28 cellular contexts compared by ENCODE assay signal in the genomic region with DNA sequence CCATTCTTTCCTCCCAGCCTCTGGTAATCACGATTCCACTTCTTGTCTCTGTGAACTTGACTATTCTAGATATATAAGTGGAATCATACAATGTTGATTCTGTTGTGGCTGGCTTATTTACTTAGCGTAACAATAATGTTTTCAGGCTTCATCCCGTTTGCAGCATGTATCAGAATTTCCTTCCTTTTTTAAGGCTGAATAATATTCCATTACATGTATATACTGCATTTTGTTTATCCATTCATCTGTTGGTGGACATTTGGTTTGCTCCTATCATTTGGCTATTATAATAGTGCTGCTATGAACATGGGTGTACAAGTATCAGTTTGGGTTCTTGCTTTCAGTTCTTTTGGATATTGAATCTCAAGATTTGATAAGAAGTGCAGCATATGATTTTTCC.
DNase-seq lines count a peak whose midpoint lies in the region; ATAC-seq, FAIRE-seq and TF ChIP-seq lines count a peak whose summit lies in the region.
"Had no signal": no experiment of that assay in that cellular context is flagged by ENCODE, and none has a peak within 500 bp of the region (broad histone marks: within the 10 kb centered on the region; RNA-seq: fewer than 3 reads in every experiment).

No MANE protein-coding gene starts in this region.

- H3K4me3 ChIP-seq in HEK293 (ENCODE audit: low read depth, low read length) (no peak overlapping the region), RWPE2 (ENCODE audit: severe bottlenecking) (no peak overlapping the region), keratinocyte (ENCODE audit: control insufficient read depth in 2 of 3, extremely low read depth in 1 of 3, insufficient read depth in 2 of 3, low read depth in 1 of 3, low read length in 3 of 3) (no peak overlapping the region), GM23248 (no peak overlapping the region)
- H3K4me3 ChIP-seq: BLaER1, GM12878 had no signal

- ATAC-seq in RWPE2 (ENCODE audit: low read depth) = no peak
- no peak for ATAC-seq in natural killer cell treated with Interleukin-12 subunit alpha and Interleukin-12 subunit beta and Interleukin-15 and Interleukin-18, amount 100 ng/mL, for 72 hours
- ATAC-seq: GM12878 had no signal

- no peaks in the 10 kb centered on the region for H3K27me3 Mint-ChIP-seq in natural killer cell treated with Interleukin-12 subunit alpha and Interleukin-12 subunit beta and Interleukin-15 and Interleukin-18, amount 100 ng/mL, for 72 hours
- H3K27me3 Mint-ChIP-seq: CD4-positive, alpha-beta memory T cell; CD4-positive, CD25-positive, alpha-beta regulatory T cell; CD8-positive, alpha-beta memory T cell had no signal

- TF ChIP-seq CTCF in HEK293 (tag by site-specific recombination; IDR thresholded peaks at IDR 0.05) = no peak
- no peak for TF ChIP-seq CTCF in RWPE2 (IDR thresholded peaks at IDR 0.05; ENCODE audit: poor library complexity, severe bottlenecking)
- TF ChIP-seq CTCF in keratinocyte (optimal IDR thresholded peaks at IDR 0.05 in 1 of 3, IDR thresholded peaks at IDR 0.05 in 1 of 3, conservative IDR thresholded peaks at IDR 0.05 in 1 of 3; ENCODE audit: extremely low read depth in 1 of 3, insufficient read depth in 2 of 3, low read length in 3 of 3) = no peak

- TF ChIP-seq POLR2A in GM12891 (IDR thresholded peaks at IDR 0.05; ENCODE audit: low read depth, low read length) = no peak

- no peak overlapping the region for H3K9ac ChIP-seq in keratinocyte (ENCODE audit: control insufficient read depth, extremely low read depth, insufficient read depth, low read length)
- no peak overlapping the region for H3K9ac ChIP-seq in GM23248
- H3K9ac ChIP-seq: BLaER1 had no signal

- POLR2A ChIA-PET in HEK293 (lab: Yijun Ruan, JAX) = no interaction called here

- H3K27ac ChIP-seq in HEK293 (ENCODE audit: extremely low read depth, low read depth, low read length) (no peak overlapping the region), RWPE2 (ENCODE audit: poor library complexity, severe bottlenecking) (peak overlapping the region; percentile 58), keratinocyte (ENCODE audit: control insufficient read depth, insufficient read depth, low read length) (no peak overlapping the region), GM23248 (no peak overlapping the region)
- H3K27ac ChIP-seq: BLaER1 had no signal

- H3K4me1 ChIP-seq in HEK293 (ENCODE audit: control insufficient read depth, insufficient read depth, low read length) (no peaks in the 10 kb centered on the region; the same call in 1 of the 2 replicates), RWPE2 (ENCODE audit: insufficient read depth, poor library complexity, severe bottlenecking) (peaks cover 12% of the 10 kb centered on the region), keratinocyte (ENCODE audit: control insufficient read depth, extremely low read depth, insufficient read depth, low read length) (peaks cover 10% of the 10 kb centered on the region), GM23248 (ENCODE audit: insufficient read depth) (no peaks in the 10 kb centered on the region)
- H3K4me1 ChIP-seq: BE2C had no signal

- dilution Hi-C loops in keratinocyte (cut with MboI; ENCODE audit: extremely low pct_ligation_motif_present, low sequenced_read_pairs) = no loop called here

- no peaks in the 10 kb centered on the region for H4K20me1 ChIP-seq in keratinocyte (ENCODE audit: control insufficient read depth, extremely low read depth, insufficient read depth, low read length)
- H4K20me1 ChIP-seq in GM23248 (ENCODE audit: insufficient read depth) = no peaks in the 10 kb centered on the region
- H4K20me1 ChIP-seq: BLaER1 had no signal

- CTCF ChIA-PET in HEK293 (lab: Yijun Ruan, JAX) = no interaction called here

- H3F3A ChIP-seq in GM23248 (ENCODE audit: insufficient read depth) = no peaks in the 10 kb centered on the region

- H2AFZ ChIP-seq in keratinocyte (ENCODE audit: control insufficient read depth, low read length) (no peak overlapping the region), GM23248 (no peak overlapping the region)

- H3K9me3 ChIP-seq in HEK293 (ENCODE audit: control insufficient read depth, insufficient read depth, low read depth, low read length) (no peaks in the 10 kb centered on the region), RWPE2 (ENCODE audit: severe bottlenecking) (no peaks in the 10 kb centered on the region), keratinocyte (ENCODE audit: control insufficient read depth, low read depth, low read length) (no peaks in the 10 kb centered on the region), GM23248 (ENCODE audit: low read depth) (no peaks in the 10 kb centered on the region)
- H3K9me3 ChIP-seq: BE2C had no signal

- peak overlapping the region in 1 of 2 donors; percentile 68 for H3K27ac Mint-ChIP-seq in natural killer cell treated with Interleukin-12 subunit alpha and Interleukin-12 subunit beta and Interleukin-15 and Interleukin-18, amount 100 ng/mL, for 72 hours
- H3K27ac Mint-ChIP-seq: CD14-positive monocyte; CD4-positive, alpha-beta memory T cell; CD4-positive, CD25-positive, alpha-beta regulatory T cell had no signal

- no peaks in the 10 kb centered on the region for H3K79me2 ChIP-seq in keratinocyte (ENCODE audit: control insufficient read depth, insufficient read depth, low read length)
- no peaks in the 10 kb centered on the region for H3K79me2 ChIP-seq in GM23248 (ENCODE audit: insufficient read depth)

- in situ Hi-C loops in GM23248 (cut with MboI) = no loop called here

- no peaks in the 10 kb centered on the region for H3K9me1 ChIP-seq in keratinocyte (ENCODE audit: control insufficient read depth, extremely low read depth, insufficient read depth, low read length)

- no peaks in the 10 kb centered on the region for H3K36me3 ChIP-seq in HEK293 (ENCODE audit: control insufficient read depth in 2 of 2, insufficient read depth in 1 of 2, low read length in 2 of 2)
- no peaks in the 10 kb centered on the region for H3K36me3 ChIP-seq in RWPE2 (ENCODE audit: low read depth)
- H3K36me3 ChIP-seq in keratinocyte (ENCODE audit: control insufficient read depth in 2 of 2, extremely low read depth in 1 of 2, insufficient read depth in 2 of 2, low read length in 2 of 2) = no peaks in the 10 kb centered on the region
- no peaks in the 10 kb centered on the region for H3K36me3 ChIP-seq in GM23248 (ENCODE audit: low read depth)
- H3K36me3 ChIP-seq: BE2C, BLaER1 had no signal

- FAIRE-seq in GM12891 (lab: Jason Lieb, UNC) (peak; percentile 45), keratinocyte (lab: Jason Lieb, UNC) (peak; percentile 23)
- FAIRE-seq: A204.1, GM12878, GM19239 had no signal

- H3K4me2 ChIP-seq in keratinocyte (ENCODE audit: control insufficient read depth, extremely low read depth, insufficient read depth, low read depth, low read length) (no peak overlapping the region), GM23248 (ENCODE audit: unreplicated experiment) (no peak overlapping the region)
- H3K4me2 ChIP-seq: BLaER1 had no signal

- H3K36me3 Mint-ChIP-seq in natural killer cell treated with Interleukin-12 subunit alpha and Interleukin-12 subunit beta and Interleukin-15 and Interleukin-18, amount 100 ng/mL, for 72 hours = no peaks in the 10 kb centered on the region
- H3K36me3 Mint-ChIP-seq: CD4-positive, alpha-beta memory T cell; CD4-positive, CD25-positive, alpha-beta regulatory T cell; CD8-positive, alpha-beta memory T cell had no signal

- no peaks in the 10 kb centered on the region for H3K9me2 ChIP-seq in GM23248 (ENCODE audit: insufficient read depth)

- 67 to 77% methylated on average over 3 of the region's 3 CpGs for WGBS in GM23248 (ENCODE audit: low coverage in 1 of 2, low lambda C conversion rate in 2 of 2, missing lambda C conversion rate in 2 of 2), 2 experiments

- H3K27me3 ChIP-seq in RWPE2 (ENCODE audit: insufficient read depth, poor library complexity, severe bottlenecking) (no peaks in the 10 kb centered on the region), keratinocyte (ENCODE audit: control insufficient read depth, extremely low read depth, insufficient read depth, low read length) (no peaks in the 10 kb centered on the region), GM23248 (replicated peaks; ENCODE audit: insufficient read depth) (no peaks in the 10 kb centered on the region)
- H3K27me3 ChIP-seq: BE2C, BLaER1 had no signal

- H3K4me3 Mint-ChIP-seq in natural killer cell treated with Interleukin-12 subunit alpha and Interleukin-12 subunit beta and Interleukin-15 and Interleukin-18, amount 100 ng/mL, for 72 hours = no peak overlapping the region
- H3K4me3 Mint-ChIP-seq: CD14-positive monocyte; CD4-positive, alpha-beta memory T cell; CD4-positive, CD25-positive, alpha-beta regulatory T cell; CD8-positive, alpha-beta memory T cell had no signal

- H3K9me3 Mint-ChIP-seq in natural killer cell treated with Interleukin-12 subunit alpha and Interleukin-12 subunit beta and Interleukin-15 and Interleukin-18, amount 100 ng/mL, for 72 hours = peaks cover 7% of the 10 kb centered on the region

- peaks cover 4 to 23% of the 10 kb centered on the region in 2 donors for H3K4me1 Mint-ChIP-seq in natural killer cell treated with Interleukin-12 subunit alpha and Interleukin-12 subunit beta and Interleukin-15 and Interleukin-18, amount 100 ng/mL, for 72 hours (ENCODE audit: low read depth in 2 of 2)
- H3K4me1 Mint-ChIP-seq: CD4-positive, alpha-beta memory T cell; CD4-positive, CD25-positive, alpha-beta regulatory T cell; CD8-positive, alpha-beta memory T cell had no signal

- DNase-seq in GM12891 (ENCODE audit: insufficient read length, low spot score) (no peak), RWPE2 (ENCODE audit: low spot score) (no peak), keratinocyte (ENCODE audit: low read depth, low spot score) (no peak), T-helper 2 cell (no peak), OCI-M2 (lab: John Stamatoyannopoulos, UW; ENCODE audit: unreplicated experiment) (no peak), GM23248 (no peak)
- DNase-seq in natural killer cell treated with Interleukin-12 subunit alpha and Interleukin-12 subunit beta and Interleukin-15 and Interleukin-18, amount 100 ng/mL, for 72 hours (ENCODE audit: low spot score) = no peak
- DNase-seq: 8988T; ACHN; BE2C; C1 segment of cervical spinal cord; CD4-positive, alpha-beta memory T cell; CD4-positive, CD25-positive, alpha-beta regulatory T cell; COR-L47; DMS 273 treated with DMSO at 0.1 percent for 48 hours; DMS153; DMS53; DMS79; DND-41; EL; GDM1 had no signal

TF ChIP-seq in GM12891, 5 proteins besides CTCF, POLR2A, EP300 and RAD21:
- no peak for TF ChIP-seq TAF1 (IDR thresholded peaks at IDR 0.05; ENCODE audit: low read depth, low read length)

TF ChIP-seq in HEK293, 187 proteins besides CTCF, POLR2A, EP300 and RAD21:
- TF ChIP-seq ZNF37A (tag by site-specific recombination; IDR thresholded peaks at IDR 0.05) (no peak), ZNF146 (tag by site-specific recombination; IDR thresholded peaks at IDR 0.05) (peak; percentile 90)
